In genomic region chr18:24402209-24402785, GRCh38 we compare ENCODE assay signal across 1 cellular context.
TF ChIP-seq lines count a peak whose summit lies in the region.

No MANE protein-coding gene starts in this region.

TF ChIP-seq in GM23338, 12 proteins besides CTCF, POLR2A, EP300 and RAD21 (continued from another document):
- TF ChIP-seq REST (IDR thresholded peaks at IDR 0.05; ENCODE audit: unreplicated experiment) = no peak
- no peak for TF ChIP-seq ZNF114 (CRISPR knock-in tag; IDR thresholded peaks at IDR 0.05)
- TF ChIP-seq ETS1 (IDR thresholded peaks at IDR 0.05) = no peak
- TF ChIP-seq CREB1 (CRISPR knock-in tag; IDR thresholded peaks at IDR 0.05; ENCODE audit: low read depth) = no peak
